In genomic region chr19:13165091-13165997, GRCh38 we compare ENCODE assay signal across 8 cellular contexts. TPM values are rescaled to one million over a fixed set of nuclear protein-coding genes. Genes with fewer than 3 reads are reported as not detected.
A peak's percentile ranks its signal among the peaks of the same experiment; 100 is the strongest.
DNase-seq lines count a peak whose midpoint lies in the region; ATAC-seq, FAIRE-seq and TF ChIP-seq lines count a peak whose summit lies in the region.

No MANE protein-coding gene starts in this region.

- H3F3A ChIP-seq in PC-3 (ENCODE audit: low read length, unreplicated experiment) = peaks cover 11% of the 10 kb centered on the region

- no peaks in the 10 kb centered on the region for H3K27me3 ChIP-seq in PC-3 (ENCODE audit: low read length)
- no peaks in the 10 kb centered on the region for H3K27me3 ChIP-seq in endothelial cell of umbilical vein (ENCODE audit: control insufficient read depth in 2 of 2, insufficient read depth in 2 of 2, low read length in 2 of 2)
- H3K27me3 ChIP-seq in pancreas = no peaks in the 10 kb centered on the region

- H3K79me2 ChIP-seq in PC-3 (ENCODE audit: low read length) (peaks cover 31% of the 10 kb centered on the region), endothelial cell of umbilical vein (ENCODE audit: control insufficient read depth, insufficient read depth, low read length) (no peaks in the 10 kb centered on the region)

- H3K4me1 ChIP-seq in PC-3 (ENCODE audit: insufficient read depth, low read length) = peaks cover 89% of the 10 kb centered on the region
- peaks cover 50% of the 10 kb centered on the region for H3K4me1 ChIP-seq in endothelial cell of umbilical vein (ENCODE audit: control insufficient read depth, extremely low read depth, insufficient read depth, low read length)
- peaks cover 16 to 28% (median 20%) of the 10 kb centered on the region in 3 donors for H3K4me1 ChIP-seq in pancreas

- H3K4me3 ChIP-seq in PC-3 (ENCODE audit: low read length) (peak overlapping the region; percentile 51; the same call in 1 of the 2 replicates), endothelial cell of umbilical vein (replicated peaks in 1 of 3; ENCODE audit: insufficient read depth in 1 of 3, low read depth in 1 of 3, low read length in 3 of 3) (no peak overlapping the region), pancreas (no peak overlapping the region)

- peak overlapping the region; percentile 82 for H3K4me2 ChIP-seq in PC-3 (ENCODE audit: low read length)
- H3K4me2 ChIP-seq in endothelial cell of umbilical vein (ENCODE audit: insufficient read depth, low read length) = peak overlapping the region; percentile 51

- 86 to 87% methylated on average over 20 of the region's 20 CpGs for WGBS in pancreas, 2 donors

- H3K9ac ChIP-seq in PC-3 (ENCODE audit: low read length) = peak overlapping the region; percentile 95
- peak overlapping the region; percentile 84 for H3K9ac ChIP-seq in endothelial cell of umbilical vein (replicated peaks; ENCODE audit: extremely low read depth, insufficient read depth, low read length)

- TF ChIP-seq CTCF in PC-3 (conservative IDR thresholded peaks at IDR 0.05; ENCODE audit: low read depth, low read length) = no peak
- TF ChIP-seq CTCF in endothelial cell of umbilical vein (IDR thresholded peaks at IDR 0.05; ENCODE audit: extremely low read depth in 1 of 2, insufficient read depth in 1 of 2, low read depth in 1 of 2, low read length in 2 of 2) = no peak
- no peak for TF ChIP-seq CTCF in pancreas (IDR thresholded peaks at IDR 0.05)

- H4K20me1 ChIP-seq in PC-3 (ENCODE audit: low read length) (no peaks in the 10 kb centered on the region), endothelial cell of umbilical vein (replicated peaks; ENCODE audit: control insufficient read depth, extremely low read depth, insufficient read depth, low read length) (no peaks in the 10 kb centered on the region)

- H3K27ac ChIP-seq in PC-3 (ENCODE audit: low read length) (peak overlapping the region; percentile 97), endothelial cell of umbilical vein (ENCODE audit: insufficient read depth, low read depth, low read length) (peak overlapping the region; percentile 99), pancreas (peak overlapping the region; percentile 90 to 97 (median 94))

- H3K9me1 ChIP-seq in endothelial cell of umbilical vein (replicated peaks; ENCODE audit: control insufficient read depth, extremely low read depth, insufficient read depth, low read length) = no peaks in the 10 kb centered on the region

- CTCF ChIA-PET in PC-3 (lab: Charles Lee) = interaction anchor here (1.0 to 1.1 kb wide), 2 partner anchors 9 to 83 kb away, joined by 3 to 5 read pairs; no protein-coding TSS in a partner anchor
- CTCF ChIA-PET in endothelial cell of umbilical vein (lab: Charles Lee) = interaction anchor here (1.1 to 2.8 kb wide), 4 partner anchors 10 to 30 kb away, joined by 3 to 24 read pairs (median 10); no protein-coding TSS in a partner anchor

- POLR2A ChIA-PET in PC-3 (lab: Charles Lee; ENCODE audit: unreplicated experiment) = interaction anchor here (0.6 to 1.0 kb wide), 2 partner anchors 10 to 78 kb away, joined by 4 to 6 read pairs; no protein-coding TSS in a partner anchor
- POLR2A ChIA-PET in endothelial cell of umbilical vein (lab: Charles Lee) = interaction anchor here (0.6 to 3.3 kb wide), 4 partner anchors 10 to 32 kb away, joined by 3 to 25 read pairs (median 14); no protein-coding TSS in a partner anchor

- intact Hi-C loops in PC-3 (cut with micrococcal nuclease) (loop anchor here (10.0 kb wide), 1 partner anchor 669 kb away; no protein-coding TSS in a partner anchor), endothelial cell of umbilical vein (cut with micrococcal nuclease) (loop anchor here (5.0 kb wide), 1 partner anchor 567 kb away; no protein-coding TSS in a partner anchor), pancreas (cut with DNase I) (no loop called here)

- no peak for ATAC-seq in PC-3
- ATAC-seq in pancreas = no peak
- ATAC-seq in HG02610 (IDR thresholded peaks at IDR 0.05; ENCODE audit: unreplicated experiment) = no peak
- no peak for ATAC-seq in GM19035 (IDR thresholded peaks at IDR 0.05; ENCODE audit: unreplicated experiment)

- H3K36me3 ChIP-seq in PC-3 (ENCODE audit: low read depth, low read length) (no peaks in the 10 kb centered on the region), endothelial cell of umbilical vein (ENCODE audit: control insufficient read depth in 2 of 2, extremely low read depth in 1 of 2, insufficient read depth in 2 of 2, low read length in 2 of 2) (no peaks in the 10 kb centered on the region), pancreas (no peaks in the 10 kb centered on the region)

- TF ChIP-seq POLR2A in endothelial cell of umbilical vein (IDR thresholded peaks at IDR 0.05; ENCODE audit: low read depth, low read length) = no peak

- 0 out of 2 replicates have a peak overlapping the region, but pooled peaks have one; percentile 66 for H2AFZ ChIP-seq in PC-3 (ENCODE audit: low read length)
- no peak overlapping the region for H2AFZ ChIP-seq in endothelial cell of umbilical vein (ENCODE audit: low read depth, low read length)

- H3K9me2 ChIP-seq in PC-3 (replicated peaks; ENCODE audit: low read length) = no peaks in the 10 kb centered on the region

- peak; percentile 21 for FAIRE-seq in endothelial cell of umbilical vein (lab: Jason Lieb, UNC)
- FAIRE-seq in pancreas (lab: Jason Lieb, UNC) = no peak

- BruUV-seq in PC-3 (replicated peaks; lab: Mats Ljungman, UMichigan) (TSS peak; percentile 8), endothelial cell of umbilical vein (replicated peaks; lab: Mats Ljungman, UMichigan) (no TSS peak)

- H3K9me3 ChIP-seq in PC-3 (ENCODE audit: low read length) (no peaks in the 10 kb centered on the region), endothelial cell of umbilical vein (replicated peaks; ENCODE audit: control insufficient read depth, insufficient read depth, low read length) (no peaks in the 10 kb centered on the region), pancreas (no peaks in the 10 kb centered on the region)

- peak; percentile 30 for DNase-seq in Caki2 (ENCODE audit: low read depth)
- DNase-seq in PC-3 = peak; percentile 75
- peak; percentile 55 for DNase-seq in endothelial cell of umbilical vein (ENCODE audit: low read depth, low spot score)
- no peak for DNase-seq in pancreas
- no peak for DNase-seq in NCI-H524 treated with DMSO at 0.1 percent for 48 hours (lab: John Stamatoyannopoulos, UW)
- DNase-seq in NCI-H1092 treated with DMSO at 0.1 percent for 48 hours (lab: John Stamatoyannopoulos, UW) = no peak

- in situ Hi-C loops in Caki2 (cut with HindIII; ENCODE audit: low pct_unique_long_range_greater_than_20kb, low sequenced_read_pairs) = no loop called here

- dilution Hi-C loops in endothelial cell of umbilical vein (cut with MboI; ENCODE audit: extremely low pct_ligation_motif_present, low sequenced_read_pairs) = no loop called here

RNA-seq across cellular contexts. Expression of gene IER2, which starts 15.1 kb away (rescaled TPM):
- 29.3 and 37.1 TPM in 2 replicates for total RNA-seq in Caki2 (2014; rRNA removed; shearing (Covaris generic); ENCODE audit: low replicate concordance)
- total RNA-seq in PC-3 (2014; rRNA removed) = 155 and 191 TPM in 2 replicates
- total RNA-seq in endothelial cell of umbilical vein = 81.6 and 97.0 TPM in 2 replicates
- 55.2 and 60.6 TPM in 2 replicates for polyA plus RNA-seq in endothelial cell of umbilical vein
- 36.0 and 59.9 TPM in 2 replicates for polyA plus RNA-seq in endothelial cell of umbilical vein (2011; cell fraction: cytosol; rRNA removed)
- polyA plus RNA-seq in endothelial cell of umbilical vein (2011; cell fraction: nucleus; rRNA removed) = 82.2 and 90.1 TPM in 2 replicates
- 45.4 and 53.7 TPM in 2 replicates for polyA plus RNA-seq in endothelial cell of umbilical vein (2012)
- 12.2 and 13.6 TPM in 2 replicates for polyA minus RNA-seq in endothelial cell of umbilical vein
- polyA minus RNA-seq in endothelial cell of umbilical vein (2011; cell fraction: cytosol; rRNA and poly(A)+ RNA removed) = 37.5 TPM
- 15.8 and 48.0 TPM in 2 replicates for polyA minus RNA-seq in endothelial cell of umbilical vein (2011; cell fraction: nucleus; rRNA and poly(A)+ RNA removed)
- total RNA-seq in pancreas = 10 to 100 TPM; 32.4 to 59.2 (median 37.7) TPM
- polyA plus RNA-seq in pancreas = 100 to 1,000 TPM in 1 of 2 donors, 10 to 100 TPM in 1; 80.7 to 179 TPM

RNA-seq across cellular contexts. Expression of gene STX10, which starts 15.2 kb away (rescaled TPM):
- total RNA-seq in Caki2 (2014; rRNA removed; shearing (Covaris generic); ENCODE audit: low replicate concordance) = 172 and 177 TPM in 2 replicates
- total RNA-seq in PC-3 (2014; rRNA removed) = 179 and 243 TPM in 2 replicates
- total RNA-seq in endothelial cell of umbilical vein = 63.1 and 67.9 TPM in 2 replicates
- polyA plus RNA-seq in endothelial cell of umbilical vein = 89.6 and 91.6 TPM in 2 replicates
- 73.4 and 87.2 TPM in 2 replicates for polyA plus RNA-seq in endothelial cell of umbilical vein (2011; cell fraction: cytosol; rRNA removed)
- polyA plus RNA-seq in endothelial cell of umbilical vein (2011; cell fraction: nucleus; rRNA removed) = 114 and 131 TPM in 2 replicates
- polyA plus RNA-seq in endothelial cell of umbilical vein (2012) = 49.2 and 49.9 TPM in 2 replicates
- polyA minus RNA-seq in endothelial cell of umbilical vein = 48.5 and 105 TPM in 2 replicates
- polyA minus RNA-seq in endothelial cell of umbilical vein (2011; cell fraction: cytosol; rRNA and poly(A)+ RNA removed) = 46.1 TPM
- 14.1 and 22.6 TPM in 2 replicates for polyA minus RNA-seq in endothelial cell of umbilical vein (2011; cell fraction: nucleus; rRNA and poly(A)+ RNA removed)
- total RNA-seq in pancreas = 10 to 100 TPM; 14.0 to 24.6 (median 17.0) TPM
- 10 to 100 TPM; 61.4 to 73.5 TPM for polyA plus RNA-seq in pancreas

RNA-seq across cellular contexts. Expression of gene NACC1, which starts 47.3 kb away (rescaled TPM):
- total RNA-seq in Caki2 (2014; rRNA removed; shearing (Covaris generic); ENCODE audit: low replicate concordance) = 59.3 and 86.8 TPM in 2 replicates
- total RNA-seq in PC-3 (2014; rRNA removed) (266 and 337 TPM in 2 replicates), endothelial cell of umbilical vein (95.4 and 97.6 TPM in 2 replicates), pancreas (10 to 100 TPM in 5 of 6 donors, 1 to 10 TPM in 1; 9.8 to 25.3 (median 14.1) TPM)
- polyA plus RNA-seq in endothelial cell of umbilical vein (120 and 198 TPM in 2 replicates), pancreas (10 to 100 TPM in 1 of 2 donors, 1 to 10 TPM in 1; 7.0 to 19.8 TPM)
- 80.0 and 100 TPM in 2 replicates for polyA plus RNA-seq in endothelial cell of umbilical vein (2011; cell fraction: cytosol; rRNA removed)
- 54.7 and 78.0 TPM in 2 replicates for polyA plus RNA-seq in endothelial cell of umbilical vein (2011; cell fraction: nucleus; rRNA removed)
- polyA plus RNA-seq in endothelial cell of umbilical vein (2012) = 38.9 and 59.8 TPM in 2 replicates
- polyA minus RNA-seq in endothelial cell of umbilical vein = 80.5 and 91.7 TPM in 2 replicates
- polyA minus RNA-seq in endothelial cell of umbilical vein (2011; cell fraction: cytosol; rRNA and poly(A)+ RNA removed) = 98.0 TPM
- 19.5 and 40.5 TPM in 2 replicates for polyA minus RNA-seq in endothelial cell of umbilical vein (2011; cell fraction: nucleus; rRNA and poly(A)+ RNA removed)

RNA-seq across cellular contexts. Expression of gene TRMT1, which starts 48.8 kb away (rescaled TPM):
- 107 and 166 TPM in 2 replicates for total RNA-seq in Caki2 (2014; rRNA removed; shearing (Covaris generic); ENCODE audit: low replicate concordance)
- 91.8 and 117 TPM in 2 replicates for total RNA-seq in PC-3 (2014; rRNA removed)
- total RNA-seq in endothelial cell of umbilical vein = 42.2 and 53.0 TPM in 2 replicates
- 46.3 and 60.5 TPM in 2 replicates for polyA plus RNA-seq in endothelial cell of umbilical vein
- 25.5 and 32.2 TPM in 2 replicates for polyA plus RNA-seq in endothelial cell of umbilical vein (2011; cell fraction: cytosol; rRNA removed)
- 235 and 243 TPM in 2 replicates for polyA plus RNA-seq in endothelial cell of umbilical vein (2011; cell fraction: nucleus; rRNA removed)
- 39.6 and 42.8 TPM in 2 replicates for polyA plus RNA-seq in endothelial cell of umbilical vein (2012)
- polyA minus RNA-seq in endothelial cell of umbilical vein = 26.5 and 37.9 TPM in 2 replicates
- polyA minus RNA-seq in endothelial cell of umbilical vein (2011; cell fraction: cytosol; rRNA and poly(A)+ RNA removed) = 37.0 TPM
- polyA minus RNA-seq in endothelial cell of umbilical vein (2011; cell fraction: nucleus; rRNA and poly(A)+ RNA removed) = 27.6 and 47.5 TPM in 2 replicates
- 10 to 100 TPM; 12.7 to 29.2 (median 19.1) TPM for total RNA-seq in pancreas
- polyA plus RNA-seq in pancreas = 100 to 1,000 TPM in 1 of 2 donors, 10 to 100 TPM in 1; 85.5 to 108 TPM

Comparison
In these comparisons a context has a peak if more than half of its experiments do, and no peak if none do; other contexts are left out.
1. DNase-seq: peak in Caki2 (single experiment), PC-3 (single experiment) and endothelial cell of umbilical vein (single experiment); none in pancreas (0 of 6), NCI-H524 treated with DMSO at 0.1 percent for 48 hours (single experiment) and NCI-H1092 treated with DMSO at 0.1 percent for 48 hours (single experiment).
2. intact Hi-C loops: an anchor here in PC-3 (10.0 kb wide) and endothelial cell of umbilical vein (5.0 kb wide); none called in pancreas.
3. Peak in every context shown above with its lines, with median percentiles within 50 percentile points of each other: H3K27ac ChIP-seq.